Comparison of ENCODE assay signal across 20 cellular contexts in genomic region chr13:102872531-102872930, GRCh38. TPM values are rescaled to one million over a fixed set of nuclear protein-coding genes. Genes with fewer than 3 reads are reported as not detected.
DNase-seq lines count a peak whose midpoint lies in the region; ATAC-seq, FAIRE-seq and TF ChIP-seq lines count a peak whose summit lies in the region.
"Had no signal": no experiment of that assay in that cellular context is flagged by ENCODE, and none has a peak within 500 bp of the region (broad histone marks: within the 10 kb centered on the region; RNA-seq: fewer than 3 reads in every experiment).

No MANE protein-coding gene starts in this region.

- H3K27ac ChIP-seq in mesenchymal stem cell (ENCODE audit: low read length, poor library complexity, severe bottlenecking) (no peak overlapping the region), right cardiac atrium (ENCODE audit: low read length) (no peak overlapping the region)
- H3K27ac ChIP-seq: 22Rv1, GM23248, HL-60, Peyer's patch had no signal

- H3K27me3 ChIP-seq in mesenchymal stem cell (ENCODE audit: control insufficient read depth in 1 of 2, insufficient read depth in 1 of 2, low read length in 2 of 2) (no peaks in the 10 kb centered on the region), right cardiac atrium (ENCODE audit: control insufficient read depth, insufficient read depth) (no peaks in the 10 kb centered on the region)
- H3K27me3 ChIP-seq: Peyer's patch had no signal

- peaks cover 27 to 86% of the 10 kb centered on the region in 2 experiments for H3K36me3 ChIP-seq in mesenchymal stem cell (ENCODE audit: control insufficient read depth in 1 of 2, insufficient read depth in 2 of 2, low read depth in 1 of 2, low read length in 2 of 2)

- H2AFZ ChIP-seq in mesenchymal stem cell (ENCODE audit: low read depth, low read length) = no peak overlapping the region
- H2AFZ ChIP-seq: GM23248 had no signal

- peak overlapping the region; percentile 24 for H3K9ac ChIP-seq in mesenchymal stem cell (ENCODE audit: low read length)
- H3K9ac ChIP-seq: GM23248 had no signal

- H3K9me3 ChIP-seq in mesenchymal stem cell (ENCODE audit: control insufficient read depth, low read length) (no peaks in the 10 kb centered on the region), right cardiac atrium (ENCODE audit: control insufficient read depth, low read length) (no peaks in the 10 kb centered on the region)
- H3K9me3 ChIP-seq: Peyer's patch had no signal

- H3K18ac ChIP-seq in mesenchymal stem cell (ENCODE audit: low read depth in 1 of 2, low read length in 2 of 2) = no peak overlapping the region

- intact Hi-C loops in activated CD4-positive, alpha-beta T cell treated with anti-CD3 and anti-CD28 coated beads for 36 hours (cut with DNase I, micrococcal nuclease) = no loop called here
- intact Hi-C loops in activated T-helper 2 cell treated with anti-CD3 and anti-CD28 coated beads, Interferon-gamma antibody, Interleukin-2, Interleukin-4, amounts not matched to agents 10 μg/mL and 5 μg/mL and 100 μg/mL, durations not matched to agents 14 hours and 24 hours and 36 hours (cut with micrococcal nuclease) = loop anchor here (2.0 to 5.0 kb wide), 3 partner anchors 45 to 1246 kb away; no protein-coding TSS in a partner anchor
- intact Hi-C loops in left colon (cut with DNase I, micrococcal nuclease) = no loop called here
- intact Hi-C loops in right cardiac atrium (cut with DNase I) = no loop called here

- no peak for ATAC-seq in activated CD4-positive, alpha-beta T cell treated with anti-CD3 and anti-CD28 coated beads for 36 hours
- ATAC-seq in left colon (no peak), GM21737 (IDR thresholded peaks at IDR 0.05; ENCODE audit: unreplicated experiment) (no peak), right cardiac atrium (no peak)
- ATAC-seq: HCT116 had no signal

- no peak overlapping the region for H3K14ac ChIP-seq in mesenchymal stem cell (ENCODE audit: low read length in 2 of 2)

- H3K4me1 ChIP-seq in mesenchymal stem cell (ENCODE audit: control insufficient read depth, insufficient read depth, low read depth, low read length) (peaks cover 8% of the 10 kb centered on the region), right cardiac atrium (ENCODE audit: control insufficient read depth, insufficient read depth, low read length) (no peaks in the 10 kb centered on the region)

- peaks cover 30% of the 10 kb centered on the region for H3K4me1 Mint-ChIP-seq in activated CD4-positive, alpha-beta T cell treated with anti-CD3 and anti-CD28 coated beads for 36 hours
- H3K4me1 Mint-ChIP-seq in activated T-helper 2 cell treated with anti-CD3 and anti-CD28 coated beads, Interferon-gamma antibody, Interleukin-2, Interleukin-4, amounts not matched to agents 10 μg/mL and 5 μg/mL and 100 μg/mL, durations not matched to agents 14 hours and 24 hours and 36 hours (ENCODE audit: low read depth) = peaks cover 33% of the 10 kb centered on the region

- no peak overlapping the region for H2BK120ac ChIP-seq in mesenchymal stem cell (ENCODE audit: low read depth, low read length)

- H3K4me3 ChIP-seq in mesenchymal stem cell (ENCODE audit: insufficient read depth in 1 of 2, low read depth in 1 of 2, low read length in 2 of 2) = no peak overlapping the region
- no peak overlapping the region for H3K4me3 ChIP-seq in right cardiac atrium (ENCODE audit: low read length)
- H3K4me3 ChIP-seq: GM23248, Peyer's patch had no signal

- H3K4me3 Mint-ChIP-seq in activated CD4-positive, alpha-beta T cell treated with anti-CD3 and anti-CD28 coated beads for 36 hours = no peak overlapping the region
- peak overlapping the region; percentile 20 for H3K4me3 Mint-ChIP-seq in activated T-helper 2 cell treated with anti-CD3 and anti-CD28 coated beads, Interferon-gamma antibody, Interleukin-2, Interleukin-4, amounts not matched to agents 10 μg/mL and 5 μg/mL and 100 μg/mL, durations not matched to agents 14 hours and 24 hours and 36 hours (ENCODE audit: low read depth)
- H3K4me3 Mint-ChIP-seq: B cell; CD4-positive, alpha-beta T cell had no signal

- H2BK12ac ChIP-seq in mesenchymal stem cell (ENCODE audit: low read length in 2 of 2) = no peak overlapping the region

- H3K36me3 Mint-ChIP-seq in activated CD4-positive, alpha-beta T cell treated with anti-CD3 and anti-CD28 coated beads for 36 hours (ENCODE audit: low read depth) = peaks cover 56% of the 10 kb centered on the region
- peaks cover 60% of the 10 kb centered on the region for H3K36me3 Mint-ChIP-seq in activated T-helper 2 cell treated with anti-CD3 and anti-CD28 coated beads, Interferon-gamma antibody, Interleukin-2, Interleukin-4, amounts not matched to agents 10 μg/mL and 5 μg/mL and 100 μg/mL, durations not matched to agents 14 hours and 24 hours and 36 hours (ENCODE audit: low read depth)

- no peak overlapping the region for H2AK5ac ChIP-seq in mesenchymal stem cell (ENCODE audit: low read length, severe bottlenecking)

- TF ChIP-seq POLR2A in H54 (IDR thresholded peaks at IDR 0.05; ENCODE audit: low read depth, low read length) = no peak

- H3K27me3 Mint-ChIP-seq in activated CD4-positive, alpha-beta T cell treated with anti-CD3 and anti-CD28 coated beads for 36 hours = no peaks in the 10 kb centered on the region
- H3K27me3 Mint-ChIP-seq in activated T-helper 2 cell treated with anti-CD3 and anti-CD28 coated beads, Interferon-gamma antibody, Interleukin-2, Interleukin-4, amounts not matched to agents 10 μg/mL and 5 μg/mL and 100 μg/mL, durations not matched to agents 14 hours and 24 hours and 36 hours (ENCODE audit: low read depth) = no peaks in the 10 kb centered on the region
- H3K27me3 Mint-ChIP-seq: B cell; CD4-positive, alpha-beta T cell had no signal

- peak overlapping the region; percentile 38 for H3K27ac Mint-ChIP-seq in activated CD4-positive, alpha-beta T cell treated with anti-CD3 and anti-CD28 coated beads for 36 hours
- peak overlapping the region; percentile 61 for H3K27ac Mint-ChIP-seq in activated T-helper 2 cell treated with anti-CD3 and anti-CD28 coated beads, Interferon-gamma antibody, Interleukin-2, Interleukin-4, amounts not matched to agents 10 μg/mL and 5 μg/mL and 100 μg/mL, durations not matched to agents 14 hours and 24 hours and 36 hours
- H3K27ac Mint-ChIP-seq: B cell; CD4-positive, alpha-beta T cell had no signal

- no peak for DNase-seq in activated CD4-positive, alpha-beta T cell treated with anti-CD3 and anti-CD28 coated beads for 36 hours
- DNase-seq in activated CD4-positive, alpha-beta T cell treated with anti-CD3 and anti-CD28 coated beads, Interleukin-2, amount 50 U/mL, for 48 hours = no peak
- DNase-seq in H54 (ENCODE audit: insufficient read length, low spot score) (no peak), mesenchymal stem cell (no peak), left colon (no peak), right cardiac atrium (no peak)
- DNase-seq in activated T-helper 2 cell treated with anti-CD3 and anti-CD28 coated beads, Interferon-gamma antibody, Interleukin-2, Interleukin-4, amounts not matched to agents 10 μg/mL and 5 μg/mL and 100 μg/mL, durations not matched to agents 14 hours and 24 hours and 36 hours (ENCODE audit: low spot score) = no peak
- DNase-seq: CD4-positive, alpha-beta T cell; DMS79 treated with DMSO at 0.1 percent for 48 hours; GM23248; NCI-H1105; NCI-H1694; NCI-H510A treated with DMSO at 0.1 percent for 48 hours; Peyer's patch had no signal

- no peak overlapping the region for H4K91ac ChIP-seq in mesenchymal stem cell (ENCODE audit: low read length)

- peaks cover 12% of the 10 kb centered on the region for H3K79me1 ChIP-seq in mesenchymal stem cell (replicated peaks; ENCODE audit: low read length, poor library complexity, severe bottlenecking)

- POLR2A ChIA-PET in activated CD4-positive, alpha-beta T cell treated with anti-CD3 and anti-CD28 coated beads for 36 hours (lab: Charles Lee) = no interaction called here

- FAIRE-seq in H54 (lab: Jason Lieb, UNC) = peak; percentile 23
- FAIRE-seq: HTR-8/SVneo had no signal

- H3K23ac ChIP-seq in mesenchymal stem cell (ENCODE audit: low read length in 2 of 2) = no peak overlapping the region

- no peaks in the 10 kb centered on the region for H3K9me3 Mint-ChIP-seq in activated CD4-positive, alpha-beta T cell treated with anti-CD3 and anti-CD28 coated beads for 36 hours (ENCODE audit: low read depth)
- H3K9me3 Mint-ChIP-seq in activated T-helper 2 cell treated with anti-CD3 and anti-CD28 coated beads, Interferon-gamma antibody, Interleukin-2, Interleukin-4, amounts not matched to agents 10 μg/mL and 5 μg/mL and 100 μg/mL, durations not matched to agents 14 hours and 24 hours and 36 hours = no peaks in the 10 kb centered on the region
- H3K9me3 Mint-ChIP-seq: CD4-positive, alpha-beta T cell had no signal

- CTCF ChIA-PET in activated CD4-positive, alpha-beta T cell treated with anti-CD3 and anti-CD28 coated beads for 36 hours (lab: Charles Lee) = interaction anchor here (1.0 to 1.9 kb wide), 2 partner anchors 8 to 22 kb away, joined by 3 to 4 read pairs; no protein-coding TSS in a partner anchor

- no peak overlapping the region for H3K4ac ChIP-seq in mesenchymal stem cell (ENCODE audit: low read depth in 1 of 2, low read length in 2 of 2)

- no peak overlapping the region for H2BK15ac ChIP-seq in mesenchymal stem cell (ENCODE audit: low read depth, poor library complexity, severe bottlenecking)

- no peak overlapping the region for H4K8ac ChIP-seq in mesenchymal stem cell (ENCODE audit: low read length)

- WGBS in mesenchymal stem cell = no CpG with 5 or more reads among the region's 1 CpG
- WGBS in right cardiac atrium = 83% methylated on average over 1 of the region's 1 CpG

- H3K4me2 ChIP-seq in mesenchymal stem cell (ENCODE audit: low read length, poor library complexity, severe bottlenecking) = no peak overlapping the region

- no peak overlapping the region for H2BK5ac ChIP-seq in mesenchymal stem cell (ENCODE audit: low read depth, low read length, poor library complexity, severe bottlenecking)

RNA-seq across cellular contexts. Expression of gene ERCC5, which starts 26.7 kb away (rescaled TPM):
- 10 to 100 TPM; 74.8 to 79.1 TPM for total RNA-seq in activated CD4-positive, alpha-beta T cell treated with anti-CD3 and anti-CD28 coated beads for 36 hours
- total RNA-seq in activated T-helper 2 cell treated with anti-CD3 and anti-CD28 coated beads, Interferon-gamma antibody, Interleukin-2, Interleukin-4, amounts not matched to agents 10 μg/mL and 5 μg/mL and 100 μg/mL, durations not matched to agents 14 hours and 24 hours and 36 hours = 46.8 and 57.1 TPM in 2 replicates
- 38.4 TPM for polyA plus RNA-seq in mesenchymal stem cell (2013, experiment 1 of 2)
- 35.9 TPM for polyA plus RNA-seq in mesenchymal stem cell (2013, experiment 2 of 2)
- total RNA-seq in left colon (10 to 100 TPM; 54.1 to 66.1 TPM), right cardiac atrium (10 to 100 TPM; 28.6 to 34.4 (median 30.6) TPM)
- polyA plus RNA-seq in right cardiac atrium = 28.4 TPM
